In genomic region chr6:31958412-31958740, GRCh38 we compare ENCODE assay signal across 1 cellular context.
A peak's percentile ranks its signal among the peaks of the same experiment; 100 is the strongest.
TF ChIP-seq lines count a peak whose summit lies in the region.

No MANE protein-coding gene starts in this region.

TF ChIP-seq in HEK293, 187 proteins besides CTCF, POLR2A, EP300 and RAD21 (continued from another document):
- 0 out of 2 replicates have a peak, but pooled peaks have one; percentile 50 for TF ChIP-seq REST (tag by site-specific recombination; IDR thresholded peaks at IDR 0.05)
- TF ChIP-seq ZNF362 (tag by site-specific recombination; IDR thresholded peaks at IDR 0.05) = no peak
- TF ChIP-seq ZNF404 (tag by site-specific recombination; IDR thresholded peaks at IDR 0.05) = no peak
- no peak for TF ChIP-seq ZNF660 (tag by site-specific recombination; IDR thresholded peaks at IDR 0.05)
- TF ChIP-seq KLF1 (tag by site-specific recombination; IDR thresholded peaks at IDR 0.05) = no peak
- TF ChIP-seq ZNF398 (tag by site-specific recombination; IDR thresholded peaks at IDR 0.05) = peak; percentile 20; the same call in 1 of the 2 replicates
- no peak for TF ChIP-seq ZNF341 (tag by site-specific recombination; IDR thresholded peaks at IDR 0.05; ENCODE audit: low read depth)
- TF ChIP-seq ZBTB21 (tag by site-specific recombination; IDR thresholded peaks at IDR 0.05) = no peak
- no peak for TF ChIP-seq MEIS1 (CRISPR knock-in tag; IDR thresholded peaks at IDR 0.05; ENCODE audit: borderline replicate concordance)
- no peak for TF ChIP-seq ZXDB (tag by site-specific recombination; IDR thresholded peaks at IDR 0.05)
- TF ChIP-seq PRDM10 (tag by site-specific recombination; IDR thresholded peaks at IDR 0.05) = no peak
- TF ChIP-seq ZNF16 (tag by site-specific recombination; IDR thresholded peaks at IDR 0.05; ENCODE audit: low read depth) = no peak
TF ChIP-seq in HEK293: peak in this region for 3.
